In genomic region chr2:222169346-222169745, GRCh38 we compare ENCODE assay signal across 30 cellular contexts.
DNase-seq lines count a peak whose midpoint lies in the region; ATAC-seq, FAIRE-seq and TF ChIP-seq lines count a peak whose summit lies in the region.
"Had no signal": no experiment of that assay in that cellular context is flagged by ENCODE, and none has a peak within 500 bp of the region (broad histone marks: within the 10 kb centered on the region; RNA-seq: fewer than 3 reads in every experiment).

No MANE protein-coding gene starts in this region.

- H3K36me3 ChIP-seq in H1 (ENCODE audit: control insufficient read depth in 2 of 4, insufficient read depth in 4 of 4, low read length in 3 of 4) (no peaks in the 10 kb centered on the region), skeletal muscle satellite cell (ENCODE audit: insufficient read depth, low read length) (no peaks in the 10 kb centered on the region)
- H3K36me3 ChIP-seq: heart right ventricle, right lobe of liver, thoracic aorta had no signal

- H2BK120ac ChIP-seq in H1 (replicated peaks; ENCODE audit: low read depth, low read length), result no peak overlapping the region

- no peak overlapping the region for H3K27ac Mint-ChIP-seq in CD4-positive, alpha-beta T cell
- H3K27ac Mint-ChIP-seq: activated B cell treated with CpG ODN at 0.5 μM for 24 hours; activated naive CD8-positive, alpha-beta T cell treated with anti-CD3 and anti-CD28 coated beads for 36 hours; brain had no signal

- ATAC-seq in CD4-positive, alpha-beta T cell (ENCODE audit: poor library complexity), result no peak
- ATAC-seq: GM12878; heart right ventricle; left ventricle myocardium superior; right lobe of liver; stimulated activated naive CD8-positive, alpha-beta T cell treated with anti-CD3 and anti-CD28 coated beads, Interleukin-15, Interleukin-2, amounts not matched to agents 100 U/mL and 50 U/mL, for 24 hours had no signal

- no peaks in the 10 kb centered on the region for H3K23me2 ChIP-seq in H1 (ENCODE audit: low read depth, low read length)

- no peak overlapping the region for H2BK20ac ChIP-seq in H1 (ENCODE audit: low read length)

- 82% methylated on average over 4 of the region's 4 CpGs; no CpG with 5 or more reads in 1 of the 2 experiments for WGBS in H1 (ENCODE audit: extremely low coverage in 1 of 2, insufficient coverage in 1 of 2, insufficient read length in 1 of 2, insufficient replicate concordance in 2 of 2, low coverage in 1 of 2, low lambda C conversion rate in 2 of 2, missing lambda C conversion rate in 1 of 2), 2 experiments

- H3K4me2 ChIP-seq in H1 (ENCODE audit: insufficient read depth in 1 of 2, low read depth in 2 of 2, low read length in 2 of 2), result no peak overlapping the region
- peak overlapping the region; percentile 55 for H3K4me2 ChIP-seq in skeletal muscle satellite cell (ENCODE audit: low read length)

- no peaks in the 10 kb centered on the region for H3K4me1 Mint-ChIP-seq in CD4-positive, alpha-beta T cell (ENCODE audit: low read depth)
- H3K4me1 Mint-ChIP-seq: activated B cell treated with CpG ODN at 0.5 μM for 24 hours; activated naive CD8-positive, alpha-beta T cell treated with anti-CD3 and anti-CD28 coated beads for 36 hours; brain had no signal

- H4K8ac ChIP-seq in H1 (ENCODE audit: extremely low read depth, insufficient read depth, low read length), result no peak overlapping the region

- H3K79me1 ChIP-seq in H1 (ENCODE audit: low read depth, low read length), result no peaks in the 10 kb centered on the region

- H3K56ac ChIP-seq in H1 (replicated peaks; ENCODE audit: insufficient read length, low read depth, low read length), result no peak overlapping the region

- H3K4ac ChIP-seq in H1 (replicated peaks; ENCODE audit: insufficient read length, low read depth, low read length), result no peak overlapping the region

- no peak for TF ChIP-seq RAD21 in H1 (IDR thresholded peaks at IDR 0.05 in 1 of 2, conservative IDR thresholded peaks at IDR 0.05 in 1 of 2; ENCODE audit: low read depth in 2 of 2, low read length in 2 of 2)

- POLR2A ChIA-PET in H1 (lab: Charles Lee; ENCODE audit: partially characterized antibody), result no interaction called here
- POLR2A ChIA-PET in CD4-positive, alpha-beta T cell (lab: Charles Lee), result no interaction called here

- no peaks in the 10 kb centered on the region for H3K36me3 Mint-ChIP-seq in CD4-positive, alpha-beta T cell (ENCODE audit: low read depth)
- H3K36me3 Mint-ChIP-seq: activated naive CD8-positive, alpha-beta T cell treated with anti-CD3 and anti-CD28 coated beads for 36 hours; brain had no signal

- no peak overlapping the region for H2BK15ac ChIP-seq in H1 (ENCODE audit: low read length)

- no peak overlapping the region for H4K5ac ChIP-seq in H1 (ENCODE audit: insufficient read length, low read depth, low read length)

- no peak overlapping the region for H2AK5ac ChIP-seq in H1 (ENCODE audit: low read depth, low read length)

- peaks cover 1% of the 10 kb centered on the region for H3K27me3 Mint-ChIP-seq in CD4-positive, alpha-beta T cell
- H3K27me3 Mint-ChIP-seq: activated B cell treated with CpG ODN at 0.5 μM for 24 hours had no signal

- intact Hi-C loops in CD4-positive, alpha-beta T cell (cut with DNase I, micrococcal nuclease), result no loop called here

- H3K4me1 ChIP-seq in H1 (replicated peaks in 1 of 4; ENCODE audit: control insufficient read depth in 3 of 4, insufficient read depth in 4 of 4, low read length in 3 of 4), result no peaks in the 10 kb centered on the region
- H3K4me1 ChIP-seq in skeletal muscle satellite cell (ENCODE audit: control insufficient read depth, insufficient read depth, low read length), result peaks cover 5% of the 10 kb centered on the region
- H3K4me1 ChIP-seq: heart right ventricle, parathyroid adenoma, right lobe of liver had no signal

- no peak overlapping the region for H3K14ac ChIP-seq in H1 (ENCODE audit: insufficient read length)

- no peak overlapping the region for H3K23ac ChIP-seq in H1 (ENCODE audit: insufficient read length)

- FAIRE-seq in H1 (lab: Jason Lieb, UNC), result no peak
- FAIRE-seq: GM12878 had no signal

- H4K20me1 ChIP-seq in H1 (replicated peaks in 1 of 2; ENCODE audit: control insufficient read depth in 1 of 2, insufficient read depth in 2 of 2, low read length in 2 of 2), result no peaks in the 10 kb centered on the region

- H3K27ac ChIP-seq in H1 (ENCODE audit: low read depth, low read length), result no peak overlapping the region
- no peak overlapping the region for H3K27ac ChIP-seq in CD4-positive, alpha-beta T cell (ENCODE audit: low read depth, low read length)
- H3K27ac ChIP-seq: heart right ventricle, parathyroid adenoma, right lobe of liver, thoracic aorta had no signal

- peaks cover 2% of the 10 kb centered on the region for H3K9me3 Mint-ChIP-seq in CD4-positive, alpha-beta T cell
- H3K9me3 Mint-ChIP-seq: activated B cell treated with CpG ODN at 0.5 μM for 24 hours had no signal

- no peak overlapping the region for H3K4me3 ChIP-seq in H1 (ENCODE audit: extremely low read depth in 1 of 4, insufficient read depth in 2 of 4, low read depth in 3 of 4, low read length in 4 of 4)
- no peak overlapping the region for H3K4me3 ChIP-seq in skeletal muscle satellite cell (ENCODE audit: low read length)
- H3K4me3 ChIP-seq: GM12878, heart right ventricle, right lobe of liver, thoracic aorta had no signal

- no peak overlapping the region for H3K18ac ChIP-seq in H1 (ENCODE audit: extremely low read depth, low read length)

- H3K4me3 Mint-ChIP-seq in CD4-positive, alpha-beta T cell, result no peak overlapping the region
- H3K4me3 Mint-ChIP-seq: activated B cell treated with CpG ODN at 0.5 μM for 24 hours; activated naive CD8-positive, alpha-beta T cell treated with anti-CD3 and anti-CD28 coated beads for 36 hours; brain; neural crest cell had no signal

- H3K27me3 ChIP-seq in H1 (replicated peaks in 1 of 4; ENCODE audit: control insufficient read depth in 3 of 4, extremely low read depth in 1 of 4, insufficient read depth in 3 of 4, low read length in 3 of 4) (0 out of 7 replicates have a peak, but pooled peaks cover 0 to 2% (median 0%) of the 10 kb centered on the region in 4 experiments), skeletal muscle satellite cell (ENCODE audit: control insufficient read depth, insufficient read depth, low read length) (peaks cover 6% of the 10 kb centered on the region)
- no peaks in the 10 kb centered on the region for H3K27me3 ChIP-seq in CD4-positive, alpha-beta T cell (ENCODE audit: control insufficient read depth, insufficient read depth, low read length)
- H3K27me3 ChIP-seq: right lobe of liver had no signal

- H3K9ac ChIP-seq in H1 (replicated peaks in 1 of 4; ENCODE audit: extremely low read depth in 1 of 4, low read depth in 3 of 4, low read length in 3 of 4), result no peak overlapping the region; a peak in 1 of 7 replicates
- H3K9ac ChIP-seq in skeletal muscle satellite cell (ENCODE audit: low read depth, low read length), result no peak overlapping the region
- H3K9ac ChIP-seq: parathyroid adenoma had no signal

- no peaks in the 10 kb centered on the region for H3K79me2 ChIP-seq in H1 (ENCODE audit: control insufficient read depth in 1 of 2, insufficient read depth in 2 of 2, low read length in 2 of 2)
- H3K79me2 ChIP-seq: parathyroid adenoma had no signal

- H2BK12ac ChIP-seq in H1 (ENCODE audit: low read depth, low read length), result no peak overlapping the region

- no peak for TF ChIP-seq CTCF in H1 (IDR thresholded peaks at IDR 0.05; ENCODE audit: control extremely low read depth in 1 of 3, insufficient read depth in 1 of 3, low read depth in 1 of 3, low read length in 3 of 3)
- TF ChIP-seq CTCF in CD4-positive, alpha-beta T cell (IDR thresholded peaks at IDR 0.05), result no peak

- H4K91ac ChIP-seq in H1 (replicated peaks; ENCODE audit: insufficient read length, low read length), result no peak overlapping the region

- CTCF ChIA-PET in H1 (lab: Charles Lee; ENCODE audit: partially characterized antibody), result no interaction called here
- CTCF ChIA-PET in CD4-positive, alpha-beta T cell (lab: Charles Lee), result no interaction called here

- H2BK5ac ChIP-seq in H1 (ENCODE audit: low read depth, low read length), result no peak overlapping the region

- 0 out of 2 replicates have a peak overlapping the region, but pooled peaks have one; percentile 31 for H2AFZ ChIP-seq in H1 (ENCODE audit: low read length)
- H2AFZ ChIP-seq: parathyroid adenoma had no signal

- peak; percentile 55 for DNase-seq in EH (ENCODE audit: low read depth)
- peak; percentile 24 for DNase-seq in OCI-M1 (lab: John Stamatoyannopoulos, UW)
- DNase-seq in H1 (ENCODE audit: low read depth in 1 of 2, low spot score in 2 of 2), result no peak
- no peak for DNase-seq in SIG-M5 (lab: John Stamatoyannopoulos, UW)
- no peak for DNase-seq in CD4-positive, alpha-beta T cell
- DNase-seq in middle frontal gyrus (ENCODE audit: extremely low spot score, low spot score), result no peak
- DNase-seq: activated B cell treated with CpG ODN at 0.5 μM for 24 hours; activated CD4-positive, alpha-beta T cell treated with anti-CD3 and anti-CD28 coated beads, Interleukin-2, amount 50 U/mL, for 48 hours; activated CD8-positive, alpha-beta memory T cell treated with anti-CD3 and anti-CD28 coated beads, Interleukin-2, amount 50 U/mL, for 48 hours; activated naive CD8-positive, alpha-beta T cell treated with anti-CD3 and anti-CD28 coated beads for 36 hours; DMS53; effector CD4-positive, alpha-beta T cell; erythroblast; foreskin fibroblast; H7; heart right ventricle; Karpas-422; left ventricle myocardium superior; NCI-H1694 treated with DMSO at 0.1 percent for 48 hours; NCI-H2171 treated with DMSO at 0.1 percent for 48 hours; right lobe of liver; stimulated activated CD4-positive, alpha-beta T cell treated with anti-CD3 and anti-CD28 coated beads, Interleukin-15, amount 100 ng/mL, for 24 hours; stimulated activated naive CD8-positive, alpha-beta T cell treated with anti-CD3 and anti-CD28 coated beads, Interleukin-15, Interleukin-2, amounts not matched to agents 100 U/mL and 50 U/mL, for 24 hours; T-helper 9 cell had no signal

- TF ChIP-seq POLR2A in H1 (IDR thresholded peaks at IDR 0.05; ENCODE audit: control extremely low read depth in 1 of 2, low read depth in 2 of 2, low read length in 2 of 2), result no peak

- TF ChIP-seq EP300 in H1 (IDR thresholded peaks at IDR 0.05; ENCODE audit: borderline replicate concordance in 1 of 2, low read depth in 2 of 2, low read length in 2 of 2), result no peak

- H3K9me3 ChIP-seq in H1 (ENCODE audit: insufficient read depth in 2 of 2, low read depth in 1 of 2, low read length in 1 of 2) (no peaks in the 10 kb centered on the region), skeletal muscle satellite cell (replicated peaks; ENCODE audit: low read length) (no peaks in the 10 kb centered on the region)
- H3K9me3 ChIP-seq in CD4-positive, alpha-beta T cell (ENCODE audit: control insufficient read depth, low read length), result no peaks in the 10 kb centered on the region
- H3K9me3 ChIP-seq: heart right ventricle, right lobe of liver, thoracic aorta had no signal

TF ChIP-seq in H1, 55 proteins besides CTCF, POLR2A, EP300 and RAD21 (continues in another document):
- TF ChIP-seq NANOG (IDR thresholded peaks at IDR 0.05; ENCODE audit: insufficient read depth, low read depth, low read length, poor library complexity, severe bottlenecking) (no peak), POU5F1 (IDR thresholded peaks at IDR 0.05; ENCODE audit: low read depth, low read length) (no peak), CREB1 (IDR thresholded peaks at IDR 0.05) (no peak), SRF (IDR thresholded peaks at IDR 0.05; ENCODE audit: low read depth, low read length) (no peak)

Comparison
In these comparisons a context has a peak if more than half of its experiments do, and no peak if none do; other contexts are left out.
1. DNase-seq: peak in EH (single experiment) and OCI-M1 (single experiment); none in H1 (0 of 2), SIG-M5 (single experiment), CD4-positive, alpha-beta T cell (0 of 10) and middle frontal gyrus (single experiment).